ENCODE assay signal across 1 cellular context in genomic region chr6:26284537-26285142, GRCh38.
TF ChIP-seq lines count a peak whose summit lies in the region.

No MANE protein-coding gene starts in this region.

TF ChIP-seq in HepG2, 621 proteins besides CTCF, POLR2A, EP300 and RAD21 (continued from another document):
- no peak for TF ChIP-seq MLX (CRISPR knock-in tag; IDR thresholded peaks at IDR 0.05)
